Comparison of ENCODE assay signal across 10 cellular contexts in the genomic region with DNA sequence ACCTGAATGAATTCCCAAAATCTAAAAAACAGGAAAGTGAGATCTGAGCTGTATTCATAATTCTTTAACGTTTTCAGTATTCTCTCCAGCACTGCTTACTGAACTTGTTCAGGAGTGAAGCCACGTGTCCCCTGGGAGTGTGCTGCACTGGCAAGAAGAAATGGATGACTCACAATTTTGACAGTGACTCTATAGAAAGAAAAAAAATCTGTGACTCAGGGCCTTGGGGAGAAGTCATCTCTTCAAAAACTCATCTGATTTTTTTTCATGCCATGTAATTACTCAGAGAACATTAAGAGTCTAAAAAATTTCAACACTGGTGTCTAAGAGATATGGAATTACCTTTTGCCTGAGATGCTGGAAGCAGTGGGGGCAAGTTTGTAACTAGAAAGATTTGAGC. TPM values are rescaled to one million over a fixed set of nuclear protein-coding genes. Genes with fewer than 3 reads are reported as not detected.
A peak's percentile ranks its signal among the peaks of the same experiment; 100 is the strongest.
DNase-seq lines count a peak whose midpoint lies in the region; TF ChIP-seq lines count a peak whose summit lies in the region.
"Had no signal": no experiment of that assay in that cellular context is flagged by ENCODE, and none has a peak within 500 bp of the region (broad histone marks: within the 10 kb centered on the region; RNA-seq: fewer than 3 reads in every experiment).

No MANE protein-coding gene starts in this region.

- TF ChIP-seq CTCF in epithelial cell of proximal tubule (conservative IDR thresholded peaks at IDR 0.05; ENCODE audit: low read depth, low read length) (no peak), ascending aorta (IDR thresholded peaks at IDR 0.05) (no peak), colonic mucosa (IDR thresholded peaks at IDR 0.05) (no peak)

- no peaks in the 10 kb centered on the region for H3K9me3 ChIP-seq in ascending aorta
- H3K9me3 ChIP-seq in colonic mucosa: no peaks in the 10 kb centered on the region
- H3K9me3 ChIP-seq: heart left ventricle had no signal

- no peak overlapping the region for H3K9ac ChIP-seq in colonic mucosa (ENCODE audit: low read depth in 2 of 2, low read length in 2 of 2)

- H3K36me3 ChIP-seq in ascending aorta (no peaks in the 10 kb centered on the region), colonic mucosa (no peaks in the 10 kb centered on the region)
- H3K36me3 ChIP-seq: heart left ventricle had no signal

- no peak overlapping the region for H3K4me3 ChIP-seq in epithelial cell of proximal tubule (ENCODE audit: low read depth, low read length)
- H3K4me3 ChIP-seq in ascending aorta: no peak overlapping the region
- H3K4me3 ChIP-seq in colonic mucosa: no peak overlapping the region
- H3K4me3 ChIP-seq: heart left ventricle had no signal

- H3K27ac ChIP-seq in ascending aorta: no peak overlapping the region
- H3K27ac ChIP-seq in colonic mucosa: no peak overlapping the region

- DNase-seq in SIG-M5 treated with dmso at 0.1 percent for 504 hours (lab: John Stamatoyannopoulos, UW; ENCODE audit: unreplicated experiment): peak; percentile 32
- DNase-seq in SIG-M5 (lab: John Stamatoyannopoulos, UW): no peak
- peak; percentile 70 for DNase-seq in NCI-H2171 (lab: John Stamatoyannopoulos, UW)
- DNase-seq in epithelial cell of proximal tubule (ENCODE audit: low read depth): peak; percentile 32
- peak; percentile 32 for DNase-seq in smooth muscle cell of the brain vasculature (ENCODE audit: low read depth, low spot score)
- DNase-seq in stimulated activated naive CD4-positive, alpha-beta T cell treated with Interleukin-2 at 50 U/mL for 16 hours (lab: John Stamatoyannopoulos, UW): no peak
- no peak for DNase-seq in ascending aorta (ENCODE audit: low spot score in 2 of 2)
- DNase-seq in colonic mucosa: no peak
- DNase-seq: COR-L47 had no signal

- no peaks in the 10 kb centered on the region for H3K4me1 ChIP-seq in ascending aorta
- H3K4me1 ChIP-seq in colonic mucosa: no peaks in the 10 kb centered on the region

- intact Hi-C loops in ascending aorta (cut with DNase I): no loop called here
- intact Hi-C loops in colonic mucosa (cut with DNase I): no loop called here

- no peaks in the 10 kb centered on the region for H3K27me3 ChIP-seq in ascending aorta
- no peaks in the 10 kb centered on the region for H3K27me3 ChIP-seq in colonic mucosa

RNA-seq across cellular contexts. Expression of a gene that starts 39.7 kb away (rescaled TPM):
- total RNA-seq in epithelial cell of proximal tubule (3.6 and 4.0 TPM in 2 replicates), ascending aorta (9.0 TPM), colonic mucosa (1 to 10 TPM; 4.8 to 9.2 TPM)

Comparison
In these comparisons a context has a peak if more than half of its experiments do, and no peak if none do; other contexts are left out.
1. DNase-seq: peak in SIG-M5 treated with dmso at 0.1 percent for 504 hours (single experiment), NCI-H2171 (single experiment), epithelial cell of proximal tubule (single experiment) and smooth muscle cell of the brain vasculature (single experiment); none in SIG-M5 (single experiment), stimulated activated naive CD4-positive, alpha-beta T cell treated with Interleukin-2 at 50 U/mL for 16 hours (single experiment), ascending aorta (0 of 2) and colonic mucosa (single experiment).